6 cellular contexts compared by ENCODE assay signal in genomic region chr9:14990647-14991046, GRCh38.
DNase-seq lines count a peak whose midpoint lies in the region; ATAC-seq, FAIRE-seq and TF ChIP-seq lines count a peak whose summit lies in the region.
"Not testable (repeated sequence)": the region's sequence is repeated elsewhere in the genome, so short reads cannot be mapped to it uniquely, and the experiment has no call there.

No MANE protein-coding gene starts in this region.

- peak; percentile 2 for DNase-seq in Daoy (ENCODE audit: low read depth)
- DNase-seq in H54 (ENCODE audit: insufficient read length, low spot score); SK-N-SH; HepG2 (ENCODE audit: low spot score): not testable (repeated sequence)
- peak; percentile 12 for DNase-seq in M059J (ENCODE audit: low read depth)
- peak; percentile 6 for DNase-seq in OCI-M1 (lab: John Stamatoyannopoulos, UW)

- not testable (repeated sequence) for TF ChIP-seq POLR2A in H54 (IDR thresholded peaks at IDR 0.05; ENCODE audit: low read depth, low read length); HepG2 (IDR thresholded peaks at IDR 0.05; ENCODE audit: insufficient read depth in 1 of 2, low read depth in 2 of 2, low read length in 2 of 2)

- POLR2A ChIA-PET in SK-N-SH (lab: Yijun Ruan, JAX): interaction anchor here (0.7 kb wide), 1 partner anchor 80 kb away, joined by 4 read pairs; the partner anchor contains the start of gene FREM1
- POLR2A ChIA-PET in HepG2 (lab: Yijun Ruan, JAX): not testable (repeated sequence)

- not testable (repeated sequence) for TF ChIP-seq RAD21 in SK-N-SH (IDR thresholded peaks at IDR 0.05; ENCODE audit: low read length); HepG2 (CRISPR knock-in tag; IDR thresholded peaks at IDR 0.05)

- H3K9me3 ChIP-seq in SK-N-SH; HepG2 (ENCODE audit: low read length): not testable (repeated sequence)

- H3K27ac ChIP-seq in SK-N-SH (ENCODE audit: low read depth in 2 of 2, low read length in 1 of 2); HepG2 (ENCODE audit: extremely low read length, insufficient read depth, low read length): not testable (repeated sequence)

- intact Hi-C loops in HepG2 (cut with micrococcal nuclease; ENCODE audit: unreplicated experiment): not testable (repeated sequence)

- H3K4me3 ChIP-seq in SK-N-SH (ENCODE audit: low read depth in 2 of 2, low read length in 1 of 2); HepG2 (replicated peaks in 1 of 3; ENCODE audit: insufficient read depth in 1 of 3, low read depth in 2 of 3, low read length in 3 of 3): not testable (repeated sequence)

- not testable (repeated sequence) for H3F3A ChIP-seq in SK-N-SH (replicated peaks; ENCODE audit: insufficient read depth)

- peak overlapping the region; percentile 68; the same call in 1 of the 2 replicates for H3K4me2 ChIP-seq in SK-N-SH
- not testable (repeated sequence) for H3K4me2 ChIP-seq in HepG2 (ENCODE audit: low read depth, low read length)

- H2AFZ ChIP-seq in SK-N-SH (ENCODE audit: low read depth); HepG2 (ENCODE audit: low read length): not testable (repeated sequence)

- not testable (repeated sequence) for H3K9ac ChIP-seq in SK-N-SH; HepG2 (ENCODE audit: insufficient read depth, low read depth, low read length)

- not testable (repeated sequence) for ATAC-seq in HepG2

- H3K4me1 ChIP-seq in SK-N-SH (ENCODE audit: control insufficient read depth in 1 of 2, insufficient read depth in 2 of 2, low read depth in 1 of 2, low read length in 1 of 2): not testable (repeated sequence)
- H3K4me1 ChIP-seq in HepG2 (ENCODE audit: insufficient read depth, low read length): peaks cover 10% of the 10 kb centered on the region

- CTCF ChIA-PET in SK-N-SH (lab: Yijun Ruan, JAX): interaction anchor here (0.9 kb wide), 1 partner anchor 144 kb away, joined by 4 read pairs; no protein-coding TSS in a partner anchor
- CTCF ChIA-PET in HepG2 (lab: Yijun Ruan, JAX; ENCODE audit: low intra/inter-chr PET ratio, low total read pairs): not testable (repeated sequence)

- not testable (repeated sequence) for TF ChIP-seq EP300 in SK-N-SH (IDR thresholded peaks at IDR 0.05; ENCODE audit: borderline replicate concordance in 1 of 2, low read depth in 1 of 2, low read length in 1 of 2); HepG2 (IDR thresholded peaks at IDR 0.05; ENCODE audit: low read depth in 2 of 2, low read length in 2 of 2); HepG2 (CRISPR knock-in tag; IDR thresholded peaks at IDR 0.05; ENCODE audit: borderline replicate concordance)

- not testable (repeated sequence) for BruUV-seq in HepG2 (replicated peaks; lab: Mats Ljungman, UMichigan)

- TF ChIP-seq CTCF in SK-N-SH (IDR thresholded peaks at IDR 0.05); HepG2 (CRISPR knock-in tag; IDR thresholded peaks at IDR 0.05): not testable (repeated sequence)

- 63% methylated on average over 6 of the region's 6 CpGs for WGBS in SK-N-SH (ENCODE audit: low lambda C conversion rate)
- 3% methylated on average over 6 of the region's 6 CpGs for WGBS in HepG2 (ENCODE audit: low lambda C conversion rate)

- peak; percentile 88 for FAIRE-seq in H54 (lab: Jason Lieb, UNC)
- FAIRE-seq in HepG2 (lab: Jason Lieb, UNC): not testable (repeated sequence)

- not testable (repeated sequence) for H4K20me1 ChIP-seq in SK-N-SH (ENCODE audit: insufficient read depth); HepG2 (ENCODE audit: insufficient read depth, low read length)

- H3K36me3 ChIP-seq in SK-N-SH (replicated peaks in 1 of 2; ENCODE audit: control insufficient read depth in 1 of 2, insufficient read depth in 2 of 2, low read length in 1 of 2): peaks cover 2 to 11% of the 10 kb centered on the region in 2 experiments
- not testable (repeated sequence) for H3K36me3 ChIP-seq in HepG2 (replicated peaks in 1 of 2; ENCODE audit: control insufficient read depth in 1 of 2, insufficient read depth in 2 of 2, low read length in 2 of 2)

- H3K79me2 ChIP-seq in SK-N-SH (ENCODE audit: insufficient read depth): peaks cover 11% of the 10 kb centered on the region; the same call in 1 of the 2 replicates
- not testable (repeated sequence) for H3K79me2 ChIP-seq in HepG2 (ENCODE audit: insufficient read depth, low read length)

- H3K9me2 ChIP-seq in SK-N-SH: not testable (repeated sequence)

- in situ Hi-C loops in HepG2 (cut with HindIII; ENCODE audit: extremely low pct_ligation_motif_present, low pct_unique_long_range_greater_than_20kb): not testable (repeated sequence)

- not testable (repeated sequence) for H3K27me3 ChIP-seq in SK-N-SH (ENCODE audit: insufficient read depth)
- peaks cover 0 to 11% of the 10 kb centered on the region in 2 experiments; a peak in 2 of 5 replicates for H3K27me3 ChIP-seq in HepG2 (ENCODE audit: control insufficient read depth in 1 of 2, insufficient read depth in 2 of 2, low read length in 2 of 2)

TF ChIP-seq in HepG2, 621 proteins besides CTCF, POLR2A, EP300 and RAD21:
- TF ChIP-seq HNF4A (CRISPR knock-in tag; IDR thresholded peaks at IDR 0.05): 0 out of 2 replicates have a peak, but pooled peaks have one; percentile 7
